21 cellular contexts compared by ENCODE assay signal in the genomic region with DNA sequence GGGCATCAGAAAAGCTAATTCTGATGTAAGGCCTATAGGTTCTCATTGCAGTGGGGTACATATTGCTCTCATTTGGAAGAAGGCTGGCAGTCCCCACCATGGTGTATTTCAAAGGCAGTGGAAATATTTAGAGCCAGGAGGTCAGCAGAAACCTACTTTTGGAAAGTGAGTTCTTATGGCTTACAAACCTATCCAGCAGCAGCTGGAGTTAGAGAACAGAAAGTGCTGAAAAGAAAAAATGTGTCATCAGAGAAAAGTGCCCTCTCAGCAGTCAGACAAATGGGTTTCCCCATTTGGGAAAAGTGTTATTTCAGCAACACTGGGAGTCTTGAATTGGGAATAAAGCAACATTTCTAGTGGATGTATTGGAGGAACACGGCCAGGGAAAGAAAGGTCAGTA.
"Had no signal": no experiment of that assay in that cellular context is flagged by ENCODE, and none has a peak within 500 bp of the region (broad histone marks: within the 10 kb centered on the region; RNA-seq: fewer than 3 reads in every experiment).

No MANE protein-coding gene starts in this region.

- H3K27me3 ChIP-seq: SJSA1 had no signal

- H3K4me1 ChIP-seq: SJSA1 had no signal

- H3K27ac ChIP-seq: HL-60, RWPE1, SJSA1, SK-N-MC had no signal

- H3K36me3 ChIP-seq: SJSA1 had no signal

- DNase-seq: Karpas-422, KBM-7, NCI-H1092, NCI-H1105 treated with DMSO at 0.1 percent for 48 hours, NCI-H1417 treated with DMSO at 0.1 percent for 48 hours, NCI-H146, NCI-H1694 treated with DMSO at 0.1 percent for 48 hours, NCI-H1930, NCI-H2081, NCI-H2171, NCI-H226, NCI-H446, NCI-H510A, NCI-H524 treated with DMSO at 0.1 percent for 48 hours, NCI-H69, NCI-H774, SIG-M5 had no signal

- H3K9me3 ChIP-seq: SJSA1 had no signal

- H3K4me3 ChIP-seq: SJSA1, SK-N-MC had no signal
